ENCODE assay signal across 18 cellular contexts in the genomic region with DNA sequence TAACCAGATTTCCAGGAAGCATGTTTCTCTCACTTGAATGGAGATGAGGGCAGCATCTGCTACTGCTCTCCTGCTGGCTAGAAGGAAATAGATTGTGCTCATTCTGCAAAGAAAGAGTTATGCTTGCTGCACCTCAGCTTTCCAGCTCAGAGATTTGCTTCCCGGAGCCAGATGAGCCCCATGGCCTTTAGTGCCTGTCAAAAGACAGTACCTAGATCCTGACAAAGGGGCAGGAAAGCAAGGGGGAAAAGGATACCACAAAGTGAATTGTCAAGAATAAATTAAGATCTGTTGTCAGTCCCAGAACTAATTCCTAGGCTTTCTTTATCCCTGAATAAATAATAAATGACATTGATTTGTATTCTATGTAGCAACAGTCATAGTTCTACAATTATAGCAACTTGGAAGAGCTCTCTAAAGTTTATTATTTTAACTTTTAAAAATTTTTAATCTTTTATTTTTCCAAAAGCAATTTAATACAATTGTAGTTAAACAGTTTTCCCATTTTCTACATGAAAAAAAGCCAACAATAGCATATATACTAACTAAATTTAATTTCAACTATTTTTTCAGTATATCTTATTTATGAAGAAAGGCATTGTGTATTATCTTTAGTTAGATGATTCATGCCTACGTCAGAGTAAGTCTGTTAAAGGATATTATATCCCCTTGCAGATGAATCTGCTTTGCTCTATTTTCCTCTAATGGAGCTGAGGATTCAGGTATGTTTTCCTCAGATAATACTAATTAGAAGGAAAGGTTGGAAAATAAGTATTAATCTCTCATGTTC.
DNase-seq lines count a peak whose midpoint lies in the region; ATAC-seq and TF ChIP-seq lines count a peak whose summit lies in the region.
"Had no signal": no experiment of that assay in that cellular context is flagged by ENCODE, and none has a peak within 500 bp of the region (broad histone marks: within the 10 kb centered on the region; RNA-seq: fewer than 3 reads in every experiment).

No MANE protein-coding gene starts in this region.

- intact Hi-C loops in right lobe of liver (cut with DNase I), result no loop called here

- H3K4me1 ChIP-seq in right lobe of liver, result no peaks in the 10 kb centered on the region

- WGBS in right lobe of liver (ENCODE audit: insufficient coverage, low coverage, low lambda C conversion rate, missing lambda C conversion rate), result 12% methylated on average over 2 of the region's 2 CpGs

- no peak for TF ChIP-seq CTCF in WERI-Rb-1 (IDR thresholded peaks at IDR 0.05; ENCODE audit: low read depth, low read length)
- no peak for TF ChIP-seq CTCF in fibroblast of mammary gland (conservative IDR thresholded peaks at IDR 0.05; ENCODE audit: control insufficient read depth, insufficient read depth, low read depth, low read length)
- TF ChIP-seq CTCF in chondrocyte (IDR thresholded peaks at IDR 0.05), result no peak
- no peak for TF ChIP-seq CTCF in right lobe of liver (IDR thresholded peaks at IDR 0.05)

- H3K36me3 ChIP-seq in WERI-Rb-1 (no peaks in the 10 kb centered on the region), right lobe of liver (no peaks in the 10 kb centered on the region)

- H3K27me3 ChIP-seq in WERI-Rb-1 (ENCODE audit: insufficient read depth, low read depth, severe bottlenecking) (no peaks in the 10 kb centered on the region), right lobe of liver (no peaks in the 10 kb centered on the region)

- H3K4me3 Mint-ChIP-seq in chondrocyte (ENCODE audit: unreplicated experiment), result no peak overlapping the region

- peaks cover 5% of the 10 kb centered on the region for H3K4me1 Mint-ChIP-seq in chondrocyte (ENCODE audit: low read depth)

- no peak for TF ChIP-seq POLR2A in right lobe of liver (IDR thresholded peaks at IDR 0.05)

- H3K27me3 Mint-ChIP-seq in chondrocyte (ENCODE audit: low read depth), result peaks cover 2% of the 10 kb centered on the region

- H3K27ac ChIP-seq in WERI-Rb-1, result no peak overlapping the region
- H3K27ac ChIP-seq in right lobe of liver, result no peak overlapping the region
- H3K27ac ChIP-seq: 22Rv1, RWPE1, skin epidermis had no signal

- no peak overlapping the region for H3K4me3 ChIP-seq in WERI-Rb-1 (ENCODE audit: low read depth, low read length)
- no peak overlapping the region for H3K4me3 ChIP-seq in fibroblast of mammary gland (ENCODE audit: control insufficient read depth, low read depth, low read length)
- no peak overlapping the region for H3K4me3 ChIP-seq in right lobe of liver
- H3K4me3 ChIP-seq: K562, lung, skin epidermis had no signal

- no peak overlapping the region for H3K27ac Mint-ChIP-seq in chondrocyte (ENCODE audit: unreplicated experiment)

- ATAC-seq in right lobe of liver, result no peak
- ATAC-seq: K562 had no signal

- H3K36me3 Mint-ChIP-seq in chondrocyte (ENCODE audit: low read depth), result no peaks in the 10 kb centered on the region

- DNase-seq in DMS153 (lab: John Stamatoyannopoulos, UW), result peak; percentile 60
- no peak for DNase-seq in DMS153 treated with DMSO at 0.1 percent for 48 hours (lab: John Stamatoyannopoulos, UW; ENCODE audit: unreplicated experiment)
- peak; percentile 43 for DNase-seq in WERI-Rb-1
- peak; percentile 47 for DNase-seq in fibroblast of mammary gland (ENCODE audit: low read depth)
- peak; percentile 50 for DNase-seq in retina
- DNase-seq in chondrocyte (ENCODE audit: low spot score), result no peak
- no peak for DNase-seq in NCI-H2196 treated with DMSO at 0.1 percent for 48 hours (lab: John Stamatoyannopoulos, UW; ENCODE audit: unreplicated experiment)
- no peak for DNase-seq in right lobe of liver
- DNase-seq: activated CD4-positive, alpha-beta T cell treated with anti-CD3 and anti-CD28 coated beads for 48 hours; activated T-cell treated with anti-CD3 and anti-CD28 coated beads, Interleukin-2, amount 50 U/mL, for 48 hours; NCI-H1436; NCI-H526; stimulated activated naive CD4-positive, alpha-beta T cell treated with Interleukin-2 at 50 U/mL for 16 hours had no signal

- H3K9me3 ChIP-seq in WERI-Rb-1 (ENCODE audit: severe bottlenecking), result peaks cover 6% of the 10 kb centered on the region
- no peaks in the 10 kb centered on the region for H3K9me3 ChIP-seq in right lobe of liver

- peaks cover 8% of the 10 kb centered on the region for H3K9me3 Mint-ChIP-seq in chondrocyte (ENCODE audit: low read depth)

Comparison
In these comparisons a context has a peak if more than half of its experiments do, and no peak if none do; other contexts are left out.
1. DNase-seq: peak in DMS153 (single experiment), WERI-Rb-1 (single experiment), fibroblast of mammary gland (single experiment) and retina (single experiment); none in DMS153 treated with DMSO at 0.1 percent for 48 hours (single experiment), chondrocyte (single experiment), NCI-H2196 treated with DMSO at 0.1 percent for 48 hours (single experiment) and right lobe of liver (0 of 3).